1 cellular context compared by ENCODE assay signal in genomic region chr4:18957721-18958120, GRCh38.
TF ChIP-seq lines count a peak whose summit lies in the region.

No MANE protein-coding gene starts in this region.

TF ChIP-seq in H1, 55 proteins besides CTCF, POLR2A, EP300 and RAD21:
- TF ChIP-seq TEAD4 (IDR thresholded peaks at IDR 0.05; ENCODE audit: low read depth, low read length) (no peak), BCL11A (IDR thresholded peaks at IDR 0.05; ENCODE audit: low read depth in 2 of 2, low read length in 2 of 2) (no peak), MAX (IDR thresholded peaks at IDR 0.05) (no peak), MAFK (IDR thresholded peaks at IDR 0.05; ENCODE audit: low read depth, low read length) (no peak), CREB1 (IDR thresholded peaks at IDR 0.05) (no peak), ATF3 (IDR thresholded peaks at IDR 0.05; ENCODE audit: insufficient read depth, low read depth, low read length) (no peak), TCF12 (IDR thresholded peaks at IDR 0.05; ENCODE audit: low read depth, low read length) (no peak), RFX5 (IDR thresholded peaks at IDR 0.05; ENCODE audit: borderline replicate concordance, low read depth, low read length) (no peak), SUZ12 (IDR thresholded peaks at IDR 0.05; ENCODE audit: low read length) (no peak), SP2 (IDR thresholded peaks at IDR 0.05; ENCODE audit: low read length) (no peak), POLR2AphosphoS5 (IDR thresholded peaks at IDR 0.05; ENCODE audit: low read depth, low read length) (no peak), TAF7 (optimal IDR thresholded peaks at IDR 0.05; ENCODE audit: borderline replicate concordance, low read depth, low read length) (no peak)
